In the genomic region with DNA sequence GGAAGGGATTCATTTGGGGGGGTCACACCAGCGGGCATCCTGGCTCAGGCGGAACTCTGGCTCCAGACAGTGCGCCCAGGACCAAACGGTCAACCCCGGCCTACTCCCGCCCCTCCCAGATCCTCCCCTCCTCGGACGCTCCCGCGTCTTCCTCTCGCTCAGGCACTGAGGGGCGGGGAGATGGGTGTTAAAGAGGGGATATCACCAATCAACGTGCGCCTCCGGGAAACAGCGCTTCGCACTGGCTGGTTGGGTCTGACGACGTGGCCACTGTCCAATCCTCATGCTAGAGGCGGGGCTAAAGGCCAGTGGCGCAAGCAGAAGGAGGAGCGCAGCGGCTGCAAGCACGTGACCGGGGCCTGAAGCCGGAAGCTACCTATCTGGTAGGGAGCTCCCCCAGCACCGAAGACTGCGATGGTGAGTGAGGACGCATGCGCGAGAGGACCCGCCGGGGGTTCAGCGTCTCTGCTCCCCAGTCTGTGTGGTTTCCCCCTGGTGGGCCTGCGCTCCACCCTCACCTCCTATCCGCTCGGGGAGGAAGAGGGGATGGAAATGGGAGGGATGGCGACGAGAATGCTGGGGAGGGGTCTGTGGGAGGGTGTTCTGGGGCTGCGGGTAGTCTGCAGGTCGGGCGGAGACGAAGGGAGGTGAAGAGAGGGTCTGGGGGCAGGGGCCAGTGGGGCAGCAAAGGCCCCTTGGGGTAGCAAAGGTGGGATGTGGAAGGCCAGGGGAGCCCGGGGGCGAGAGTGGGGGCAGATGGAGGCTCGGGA, we compare ENCODE assay signal across 1 cellular context.
TF ChIP-seq lines count a peak whose summit lies in the region.

A gene (plus strand): TSS at position 360 of the 770 bp plus-strand sequence. CDS start 55 bp downstream, at position 415.

TF ChIP-seq in K562, 482 proteins besides CTCF, POLR2A, EP300 and RAD21 (continued from another document and continues in another):
- peak; percentile 43; the same call in 1 of the 2 replicates for TF ChIP-seq POLR2H (tag; IDR thresholded peaks at IDR 0.05; ENCODE audit: low read depth)
- no peak for TF ChIP-seq ZNF197 (CRISPR knock-in tag; IDR thresholded peaks at IDR 0.05; ENCODE audit: low read depth)
- TF ChIP-seq, protein P1, sequence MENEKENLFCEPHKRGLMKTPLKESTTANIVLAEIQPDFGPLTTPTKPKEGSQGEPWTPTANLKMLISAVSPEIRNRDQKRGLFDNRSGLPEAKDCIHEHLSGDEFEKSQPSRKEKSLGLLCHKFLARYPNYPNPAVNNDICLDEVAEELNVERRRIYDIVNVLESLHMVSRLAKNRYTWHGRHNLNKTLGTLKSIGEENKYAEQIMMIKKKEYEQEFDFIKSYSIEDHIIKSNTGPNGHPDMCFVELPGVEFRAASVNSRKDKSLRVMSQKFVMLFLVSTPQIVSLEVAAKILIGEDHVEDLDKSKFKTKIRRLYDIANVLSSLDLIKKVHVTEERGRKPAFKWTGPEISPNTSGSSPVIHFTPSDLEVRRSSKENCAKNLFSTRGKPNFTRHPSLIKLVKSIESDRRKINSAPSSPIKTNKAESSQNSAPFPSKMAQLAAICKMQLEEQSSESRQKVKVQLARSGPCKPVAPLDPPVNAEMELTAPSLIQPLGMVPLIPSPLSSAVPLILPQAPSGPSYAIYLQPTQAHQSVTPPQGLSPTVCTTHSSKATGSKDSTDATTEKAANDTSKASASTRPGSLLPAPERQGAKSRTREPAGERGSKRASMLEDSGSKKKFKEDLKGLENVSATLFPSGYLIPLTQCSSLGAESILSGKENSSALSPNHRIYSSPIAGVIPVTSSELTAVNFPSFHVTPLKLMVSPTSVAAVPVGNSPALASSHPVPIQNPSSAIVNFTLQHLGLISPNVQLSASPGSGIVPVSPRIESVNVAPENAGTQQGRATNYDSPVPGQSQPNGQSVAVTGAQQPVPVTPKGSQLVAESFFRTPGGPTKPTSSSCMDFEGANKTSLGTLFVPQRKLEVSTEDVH (IDR thresholded peaks at IDR 0.05; ENCODE audit: low read depth, partially characterized antibody), result peak; percentile 82
- no peak for TF ChIP-seq FOXA3 (CRISPR knock-in tag; conservative IDR thresholded peaks at IDR 0.05 in 1 of 2, IDR thresholded peaks at IDR 0.05 in 1 of 2)
- TF ChIP-seq, protein P2, sequence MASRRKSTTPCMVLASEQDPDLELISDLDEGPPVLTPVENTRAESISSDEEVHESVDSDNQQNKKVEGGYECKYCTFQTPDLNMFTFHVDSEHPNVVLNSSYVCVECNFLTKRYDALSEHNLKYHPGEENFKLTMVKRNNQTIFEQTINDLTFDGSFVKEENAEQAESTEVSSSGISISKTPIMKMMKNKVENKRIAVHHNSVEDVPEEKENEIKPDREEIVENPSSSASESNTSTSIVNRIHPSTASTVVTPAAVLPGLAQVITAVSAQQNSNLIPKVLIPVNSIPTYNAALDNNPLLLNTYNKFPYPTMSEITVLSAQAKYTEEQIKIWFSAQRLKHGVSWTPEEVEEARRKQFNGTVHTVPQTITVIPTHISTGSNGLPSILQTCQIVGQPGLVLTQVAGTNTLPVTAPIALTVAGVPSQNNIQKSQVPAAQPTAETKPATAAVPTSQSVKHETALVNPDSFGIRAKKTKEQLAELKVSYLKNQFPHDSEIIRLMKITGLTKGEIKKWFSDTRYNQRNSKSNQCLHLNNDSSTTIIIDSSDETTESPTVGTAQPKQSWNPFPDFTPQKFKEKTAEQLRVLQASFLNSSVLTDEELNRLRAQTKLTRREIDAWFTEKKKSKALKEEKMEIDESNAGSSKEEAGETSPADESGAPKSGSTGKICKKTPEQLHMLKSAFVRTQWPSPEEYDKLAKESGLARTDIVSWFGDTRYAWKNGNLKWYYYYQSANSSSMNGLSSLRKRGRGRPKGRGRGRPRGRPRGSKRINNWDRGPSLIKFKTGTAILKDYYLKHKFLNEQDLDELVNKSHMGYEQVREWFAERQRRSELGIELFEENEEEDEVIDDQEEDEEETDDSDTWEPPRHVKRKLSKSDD (conservative IDR thresholded peaks at IDR 0.05; ENCODE audit: low read length), result no peak
- TF ChIP-seq, protein P3, sequence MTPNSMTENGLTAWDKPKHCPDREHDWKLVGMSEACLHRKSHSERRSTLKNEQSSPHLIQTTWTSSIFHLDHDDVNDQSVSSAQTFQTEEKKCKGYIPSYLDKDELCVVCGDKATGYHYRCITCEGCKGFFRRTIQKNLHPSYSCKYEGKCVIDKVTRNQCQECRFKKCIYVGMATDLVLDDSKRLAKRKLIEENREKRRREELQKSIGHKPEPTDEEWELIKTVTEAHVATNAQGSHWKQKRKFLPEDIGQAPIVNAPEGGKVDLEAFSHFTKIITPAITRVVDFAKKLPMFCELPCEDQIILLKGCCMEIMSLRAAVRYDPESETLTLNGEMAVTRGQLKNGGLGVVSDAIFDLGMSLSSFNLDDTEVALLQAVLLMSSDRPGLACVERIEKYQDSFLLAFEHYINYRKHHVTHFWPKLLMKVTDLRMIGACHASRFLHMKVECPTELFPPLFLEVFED (CRISPR knock-in tag; conservative IDR thresholded peaks at IDR 0.05), result peak; percentile 75; the same call in 1 of the 2 replicates
- TF ChIP-seq OTX1 (CRISPR knock-in tag; IDR thresholded peaks at IDR 0.05), result peak; percentile 96
- TF ChIP-seq HDAC6 (IDR thresholded peaks at IDR 0.05; ENCODE audit: low read depth, low read length), result no peak
- no peak for TF ChIP-seq KLF6 (CRISPR knock-in tag; IDR thresholded peaks at IDR 0.05; ENCODE audit: borderline replicate concordance)
- TF ChIP-seq IFI16 (CRISPR knock-in tag; IDR thresholded peaks at IDR 0.05), result no peak
- TF ChIP-seq, protein P4, sequence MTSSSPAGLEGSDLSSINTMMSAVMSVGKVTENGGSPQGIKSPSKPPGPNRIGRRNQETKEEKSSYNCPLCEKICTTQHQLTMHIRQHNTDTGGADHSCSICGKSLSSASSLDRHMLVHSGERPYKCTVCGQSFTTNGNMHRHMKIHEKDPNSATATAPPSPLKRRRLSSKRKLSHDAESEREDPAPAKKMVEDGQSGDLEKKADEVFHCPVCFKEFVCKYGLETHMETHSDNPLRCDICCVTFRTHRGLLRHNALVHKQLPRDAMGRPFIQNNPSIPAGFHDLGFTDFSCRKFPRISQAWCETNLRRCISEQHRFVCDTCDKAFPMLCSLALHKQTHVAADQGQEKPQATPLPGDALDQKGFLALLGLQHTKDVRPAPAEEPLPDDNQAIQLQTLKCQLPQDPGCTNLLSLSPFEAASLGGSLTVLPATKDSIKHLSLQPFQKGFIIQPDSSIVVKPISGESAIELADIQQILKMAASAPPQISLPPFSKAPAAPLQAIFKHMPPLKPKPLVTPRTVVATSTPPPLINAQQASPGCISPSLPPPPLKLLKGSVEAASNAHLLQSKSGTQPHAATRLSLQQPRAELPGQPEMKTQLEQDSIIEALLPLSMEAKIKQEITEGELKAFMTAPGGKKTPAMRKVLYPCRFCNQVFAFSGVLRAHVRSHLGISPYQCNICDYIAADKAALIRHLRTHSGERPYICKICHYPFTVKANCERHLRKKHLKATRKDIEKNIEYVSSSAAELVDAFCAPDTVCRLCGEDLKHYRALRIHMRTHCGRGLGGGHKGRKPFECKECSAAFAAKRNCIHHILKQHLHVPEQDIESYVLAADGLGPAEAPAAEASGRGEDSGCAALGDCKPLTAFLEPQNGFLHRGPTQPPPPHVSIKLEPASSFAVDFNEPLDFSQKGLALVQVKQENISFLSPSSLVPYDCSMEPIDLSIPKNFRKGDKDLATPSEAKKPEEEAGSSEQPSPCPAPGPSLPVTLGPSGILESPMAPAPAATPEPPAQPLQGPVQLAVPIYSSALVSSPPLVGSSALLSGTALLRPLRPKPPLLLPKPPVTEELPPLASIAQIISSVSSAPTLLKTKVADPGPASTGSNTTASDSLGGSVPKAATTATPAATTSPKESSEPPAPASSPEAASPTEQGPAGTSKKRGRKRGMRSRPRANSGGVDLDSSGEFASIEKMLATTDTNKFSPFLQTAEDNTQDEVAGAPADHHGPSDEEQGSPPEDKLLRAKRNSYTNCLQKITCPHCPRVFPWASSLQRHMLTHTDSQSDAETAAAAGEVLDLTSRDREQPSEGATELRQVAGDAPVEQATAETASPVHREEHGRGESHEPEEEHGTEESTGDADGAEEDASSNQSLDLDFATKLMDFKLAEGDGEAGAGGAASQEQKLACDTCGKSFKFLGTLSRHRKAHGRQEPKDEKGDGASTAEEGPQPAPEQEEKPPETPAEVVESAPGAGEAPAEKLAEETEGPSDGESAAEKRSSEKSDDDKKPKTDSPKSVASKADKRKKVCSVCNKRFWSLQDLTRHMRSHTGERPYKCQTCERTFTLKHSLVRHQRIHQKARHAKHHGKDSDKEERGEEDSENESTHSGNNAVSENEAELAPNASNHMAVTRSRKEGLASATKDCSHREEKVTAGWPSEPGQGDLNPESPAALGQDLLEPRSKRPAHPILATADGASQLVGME (CRISPR knock-in tag; IDR thresholded peaks at IDR 0.05), result peak; percentile 49; the same call in 1 of the 2 replicates
- TF ChIP-seq NCOA6 (IDR thresholded peaks at IDR 0.05), result no peak
- TF ChIP-seq NCOA2 (IDR thresholded peaks at IDR 0.05; ENCODE audit: partially characterized antibody in 2 of 2), result no peak
- TF ChIP-seq, protein P5, sequence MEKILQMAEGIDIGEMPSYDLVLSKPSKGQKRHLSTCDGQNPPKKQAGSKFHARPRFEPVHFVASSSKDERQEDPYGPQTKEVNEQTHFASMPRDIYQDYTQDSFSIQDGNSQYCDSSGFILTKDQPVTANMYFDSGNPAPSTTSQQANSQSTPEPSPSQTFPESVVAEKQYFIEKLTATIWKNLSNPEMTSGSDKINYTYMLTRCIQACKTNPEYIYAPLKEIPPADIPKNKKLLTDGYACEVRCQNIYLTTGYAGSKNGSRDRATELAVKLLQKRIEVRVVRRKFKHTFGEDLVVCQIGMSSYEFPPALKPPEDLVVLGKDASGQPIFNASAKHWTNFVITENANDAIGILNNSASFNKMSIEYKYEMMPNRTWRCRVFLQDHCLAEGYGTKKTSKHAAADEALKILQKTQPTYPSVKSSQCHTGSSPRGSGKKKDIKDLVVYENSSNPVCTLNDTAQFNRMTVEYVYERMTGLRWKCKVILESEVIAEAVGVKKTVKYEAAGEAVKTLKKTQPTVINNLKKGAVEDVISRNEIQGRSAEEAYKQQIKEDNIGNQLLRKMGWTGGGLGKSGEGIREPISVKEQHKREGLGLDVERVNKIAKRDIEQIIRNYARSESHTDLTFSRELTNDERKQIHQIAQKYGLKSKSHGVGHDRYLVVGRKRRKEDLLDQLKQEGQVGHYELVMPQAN (IDR thresholded peaks at IDR 0.05; ENCODE audit: borderline replicate concordance), result peak; percentile 83; the same call in 1 of the 2 replicates
- TF ChIP-seq NFYB (IDR thresholded peaks at IDR 0.05; ENCODE audit: extremely low read depth, insufficient read length), result peak; percentile 85
- no peak for TF ChIP-seq KAT8 (IDR thresholded peaks at IDR 0.05; ENCODE audit: low read depth)
- TF ChIP-seq ZNF589 (CRISPR knock-in tag; IDR thresholded peaks at IDR 0.05; ENCODE audit: low read depth), result no peak
- TF ChIP-seq ZNF384 (IDR thresholded peaks at IDR 0.05; ENCODE audit: low read depth, low read length), result no peak
- TF ChIP-seq ZNF699 (CRISPR knock-in tag; IDR thresholded peaks at IDR 0.05; ENCODE audit: insufficient replicate concordance), result no peak
- TF ChIP-seq, protein P6, sequence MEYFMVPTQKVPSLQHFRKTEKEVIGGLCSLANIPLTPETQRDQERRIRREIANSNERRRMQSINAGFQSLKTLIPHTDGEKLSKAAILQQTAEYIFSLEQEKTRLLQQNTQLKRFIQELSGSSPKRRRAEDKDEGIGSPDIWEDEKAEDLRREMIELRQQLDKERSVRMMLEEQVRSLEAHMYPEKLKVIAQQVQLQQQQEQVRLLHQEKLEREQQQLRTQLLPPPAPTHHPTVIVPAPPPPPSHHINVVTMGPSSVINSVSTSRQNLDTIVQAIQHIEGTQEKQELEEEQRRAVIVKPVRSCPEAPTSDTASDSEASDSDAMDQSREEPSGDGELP (CRISPR knock-in tag; IDR thresholded peaks at IDR 0.05; ENCODE audit: borderline replicate concordance), result peak; percentile 72
- TF ChIP-seq HMG20A (CRISPR knock-in tag; conservative IDR thresholded peaks at IDR 0.05), result no peak
- TF ChIP-seq ZBTB1 (CRISPR knock-in tag; IDR thresholded peaks at IDR 0.05; ENCODE audit: borderline replicate concordance, low read depth), result no peak
- no peak for TF ChIP-seq ZNF133 (CRISPR knock-in tag; IDR thresholded peaks at IDR 0.05)
- TF ChIP-seq, protein P7, sequence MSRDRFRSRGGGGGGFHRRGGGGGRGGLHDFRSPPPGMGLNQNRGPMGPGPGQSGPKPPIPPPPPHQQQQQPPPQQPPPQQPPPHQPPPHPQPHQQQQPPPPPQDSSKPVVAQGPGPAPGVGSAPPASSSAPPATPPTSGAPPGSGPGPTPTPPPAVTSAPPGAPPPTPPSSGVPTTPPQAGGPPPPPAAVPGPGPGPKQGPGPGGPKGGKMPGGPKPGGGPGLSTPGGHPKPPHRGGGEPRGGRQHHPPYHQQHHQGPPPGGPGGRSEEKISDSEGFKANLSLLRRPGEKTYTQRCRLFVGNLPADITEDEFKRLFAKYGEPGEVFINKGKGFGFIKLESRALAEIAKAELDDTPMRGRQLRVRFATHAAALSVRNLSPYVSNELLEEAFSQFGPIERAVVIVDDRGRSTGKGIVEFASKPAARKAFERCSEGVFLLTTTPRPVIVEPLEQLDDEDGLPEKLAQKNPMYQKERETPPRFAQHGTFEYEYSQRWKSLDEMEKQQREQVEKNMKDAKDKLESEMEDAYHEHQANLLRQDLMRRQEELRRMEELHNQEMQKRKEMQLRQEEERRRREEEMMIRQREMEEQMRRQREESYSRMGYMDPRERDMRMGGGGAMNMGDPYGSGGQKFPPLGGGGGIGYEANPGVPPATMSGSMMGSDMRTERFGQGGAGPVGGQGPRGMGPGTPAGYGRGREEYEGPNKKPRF (IDR thresholded peaks at IDR 0.05; ENCODE audit: low read depth, low read length), result no peak
- TF ChIP-seq ZNF232 (CRISPR knock-in tag; IDR thresholded peaks at IDR 0.05), result 0 out of 2 replicates have a peak, but pooled peaks have one; percentile 14
- TF ChIP-seq, protein P8, sequence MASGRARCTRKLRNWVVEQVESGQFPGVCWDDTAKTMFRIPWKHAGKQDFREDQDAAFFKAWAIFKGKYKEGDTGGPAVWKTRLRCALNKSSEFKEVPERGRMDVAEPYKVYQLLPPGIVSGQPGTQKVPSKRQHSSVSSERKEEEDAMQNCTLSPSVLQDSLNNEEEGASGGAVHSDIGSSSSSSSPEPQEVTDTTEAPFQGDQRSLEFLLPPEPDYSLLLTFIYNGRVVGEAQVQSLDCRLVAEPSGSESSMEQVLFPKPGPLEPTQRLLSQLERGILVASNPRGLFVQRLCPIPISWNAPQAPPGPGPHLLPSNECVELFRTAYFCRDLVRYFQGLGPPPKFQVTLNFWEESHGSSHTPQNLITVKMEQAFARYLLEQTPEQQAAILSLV (tag; IDR thresholded peaks at IDR 0.05), result no peak
- TF ChIP-seq ARID1B (IDR thresholded peaks at IDR 0.05), result no peak
- no peak for TF ChIP-seq ZNF224 (CRISPR knock-in tag; IDR thresholded peaks at IDR 0.05)
- TF ChIP-seq, protein P9, sequence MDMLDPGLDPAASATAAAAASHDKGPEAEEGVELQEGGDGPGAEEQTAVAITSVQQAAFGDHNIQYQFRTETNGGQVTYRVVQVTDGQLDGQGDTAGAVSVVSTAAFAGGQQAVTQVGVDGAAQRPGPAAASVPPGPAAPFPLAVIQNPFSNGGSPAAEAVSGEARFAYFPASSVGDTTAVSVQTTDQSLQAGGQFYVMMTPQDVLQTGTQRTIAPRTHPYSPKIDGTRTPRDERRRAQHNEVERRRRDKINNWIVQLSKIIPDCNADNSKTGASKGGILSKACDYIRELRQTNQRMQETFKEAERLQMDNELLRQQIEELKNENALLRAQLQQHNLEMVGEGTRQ (CRISPR knock-in tag; IDR thresholded peaks at IDR 0.05), result peak; percentile 97
- no peak for TF ChIP-seq STAT5A (IDR thresholded peaks at IDR 0.05; ENCODE audit: borderline replicate concordance, low read length)
- TF ChIP-seq YBX1 (IDR thresholded peaks at IDR 0.05), result no peak
- peak; percentile 50 for TF ChIP-seq HCFC1 (IDR thresholded peaks at IDR 0.05; ENCODE audit: low read depth, low read length)
- no peak for TF ChIP-seq SAP30 (IDR thresholded peaks at IDR 0.05; ENCODE audit: borderline replicate concordance, insufficient read depth, low read depth, low read length, poor library complexity, severe bottlenecking)
- no peak for TF ChIP-seq ZNF175 (CRISPR knock-in tag; IDR thresholded peaks at IDR 0.05; ENCODE audit: low read depth)
- TF ChIP-seq KLF16 (IDR thresholded peaks at IDR 0.05), result no peak
- no peak for TF ChIP-seq NFXL1 (CRISPR knock-in tag; IDR thresholded peaks at IDR 0.05)
